In the genomic region with DNA sequence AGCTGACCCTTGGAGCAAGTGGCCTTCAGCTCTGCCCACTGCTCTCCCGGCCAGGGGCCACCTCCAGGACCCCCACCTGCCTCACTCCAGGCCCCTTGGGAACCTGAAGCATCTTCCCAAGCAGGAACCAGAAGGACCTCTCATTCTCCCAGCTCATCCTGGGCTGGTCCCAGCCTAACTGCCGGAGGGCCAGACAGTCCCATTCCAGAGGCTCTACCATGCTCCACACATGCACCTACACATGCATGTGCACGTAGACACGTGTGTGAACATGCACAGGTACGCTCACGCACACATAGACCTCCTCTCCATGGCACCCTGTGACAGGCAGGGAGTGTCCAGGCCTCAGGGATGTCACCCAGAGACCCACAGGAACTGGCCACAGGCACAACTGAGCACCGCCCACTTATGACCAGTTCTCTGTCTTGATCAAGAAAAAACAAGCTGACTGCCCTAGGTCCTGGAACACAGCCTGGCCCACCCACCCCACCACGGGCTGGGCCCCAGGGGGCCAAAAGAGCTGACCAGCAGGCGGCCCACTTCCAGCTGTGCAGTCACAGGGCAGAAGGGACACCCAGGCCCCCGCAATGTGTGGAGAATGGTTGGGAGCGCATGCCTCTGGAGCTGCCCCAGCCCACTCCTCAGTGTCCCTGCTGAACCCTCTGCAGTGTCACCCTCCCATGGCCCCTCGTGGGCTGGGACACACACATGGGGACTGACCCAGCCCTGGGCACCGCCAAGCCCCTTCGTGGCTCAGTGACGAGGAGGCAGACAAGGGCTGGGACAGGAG, we compare ENCODE assay signal across 14 cellular contexts. TPM values are rescaled to one million over a fixed set of nuclear protein-coding genes. Genes with fewer than 3 reads are reported as not detected.
DNase-seq lines count a peak whose midpoint lies in the region; ATAC-seq and TF ChIP-seq lines count a peak whose summit lies in the region.
"Had no signal": no experiment of that assay in that cellular context is flagged by ENCODE, and none has a peak within 500 bp of the region (broad histone marks: within the 10 kb centered on the region; RNA-seq: fewer than 3 reads in every experiment).

No MANE protein-coding gene starts in this region.

- no peaks in the 10 kb centered on the region for H3K9me3 Mint-ChIP-seq in natural killer cell treated with Interleukin-12 subunit alpha and Interleukin-12 subunit beta and Interleukin-15 and Interleukin-18, amount 100 ng/mL, for 72 hours
- H3K9me3 Mint-ChIP-seq: effector memory CD8-positive, alpha-beta T cell; naive B cell had no signal

- peak; percentile 38 for DNase-seq in activated effector memory CD4-positive, alpha-beta T cell treated with anti-CD3 and anti-CD28 coated beads, Interleukin-2, amount 50 U/mL, for 16 hours
- no peak for DNase-seq in activated effector memory CD4-positive, alpha-beta T cell treated with Interleukin-2 at 50 U/mL for 16 hours
- peak; percentile 87 for DNase-seq in esophagus muscularis mucosa (ENCODE audit: extremely low spot score)
- DNase-seq in natural killer cell treated with Interleukin-12 subunit alpha and Interleukin-12 subunit beta and Interleukin-15 and Interleukin-18, amount 100 ng/mL, for 72 hours (ENCODE audit: low spot score): peak; percentile 58
- peak; percentile 40 for DNase-seq in ureter (ENCODE audit: low spot score)
- no peak for DNase-seq in hypothalamus (lab: John Stamatoyannopoulos, UW)
- no peak for DNase-seq in GM10266 (ENCODE audit: extremely low spot score)
- DNase-seq: effector memory CD8-positive, alpha-beta T cell; naive B cell; NCI-H146; NCI-H774 had no signal

- no peak for TF ChIP-seq EP300 in esophagus muscularis mucosa (IDR thresholded peaks at IDR 0.05)

- TF ChIP-seq POLR2A in esophagus muscularis mucosa (IDR thresholded peaks at IDR 0.05; ENCODE audit: low read depth): no peak

- no peak overlapping the region for H3K4me3 ChIP-seq in esophagus muscularis mucosa
- H3K4me3 ChIP-seq: SJCRH30, thoracic aorta had no signal

- H3K27ac ChIP-seq in esophagus muscularis mucosa (replicated peaks in 1 of 4): no peak overlapping the region
- H3K27ac ChIP-seq: SJCRH30, thoracic aorta had no signal

- H3K27me3 Mint-ChIP-seq in natural killer cell treated with Interleukin-12 subunit alpha and Interleukin-12 subunit beta and Interleukin-15 and Interleukin-18, amount 100 ng/mL, for 72 hours: no peaks in the 10 kb centered on the region

- no peaks in the 10 kb centered on the region for H3K27me3 ChIP-seq in esophagus muscularis mucosa

- intact Hi-C loops in esophagus muscularis mucosa (cut with DNase I): no loop called here

- 72% methylated on average over 6 of the region's 15 CpGs for WGBS in esophagus muscularis mucosa

- no peak overlapping the region for H3K4me3 Mint-ChIP-seq in natural killer cell treated with Interleukin-12 subunit alpha and Interleukin-12 subunit beta and Interleukin-15 and Interleukin-18, amount 100 ng/mL, for 72 hours
- H3K4me3 Mint-ChIP-seq: effector memory CD8-positive, alpha-beta T cell; naive B cell had no signal

- peaks cover 0 to 13% (median 0%) of the 10 kb centered on the region in 4 donors for H3K4me1 ChIP-seq in esophagus muscularis mucosa
- H3K4me1 ChIP-seq: SJCRH30 had no signal

- no peak for TF ChIP-seq CTCF in esophagus muscularis mucosa (IDR thresholded peaks at IDR 0.05)
- no peak for TF ChIP-seq CTCF in GM10266 (IDR thresholded peaks at IDR 0.05; ENCODE audit: control insufficient read depth, insufficient read depth, low read depth, missing control alignments)

- H3K36me3 Mint-ChIP-seq in natural killer cell treated with Interleukin-12 subunit alpha and Interleukin-12 subunit beta and Interleukin-15 and Interleukin-18, amount 100 ng/mL, for 72 hours: no peaks in the 10 kb centered on the region
- H3K36me3 Mint-ChIP-seq: naive B cell had no signal

- no peaks in the 10 kb centered on the region for H3K9me3 ChIP-seq in esophagus muscularis mucosa
- H3K9me3 ChIP-seq: SJCRH30, thoracic aorta had no signal

- ATAC-seq in natural killer cell treated with Interleukin-12 subunit alpha and Interleukin-12 subunit beta and Interleukin-15 and Interleukin-18, amount 100 ng/mL, for 72 hours: no peak
- ATAC-seq in GM18519 (IDR thresholded peaks at IDR 0.05; ENCODE audit: low FRiP score, unreplicated experiment): no peak
- ATAC-seq: effector memory CD8-positive, alpha-beta T cell had no signal

- no peaks in the 10 kb centered on the region for H3K4me1 Mint-ChIP-seq in natural killer cell treated with Interleukin-12 subunit alpha and Interleukin-12 subunit beta and Interleukin-15 and Interleukin-18, amount 100 ng/mL, for 72 hours (ENCODE audit: low read depth in 2 of 2)

- H3K27ac Mint-ChIP-seq in natural killer cell treated with Interleukin-12 subunit alpha and Interleukin-12 subunit beta and Interleukin-15 and Interleukin-18, amount 100 ng/mL, for 72 hours: no peak overlapping the region
- H3K27ac Mint-ChIP-seq: effector memory CD8-positive, alpha-beta T cell had no signal

- no peaks in the 10 kb centered on the region for H3K36me3 ChIP-seq in esophagus muscularis mucosa
- H3K36me3 ChIP-seq: SJCRH30, thoracic aorta had no signal

RNA-seq across cellular contexts. Expression of gene CAMK2B, which starts 43.4 kb away (rescaled TPM):
- total RNA-seq in esophagus muscularis mucosa (1 to 10 TPM in 3 of 4 donors, under 1 TPM in 1; 0.50 to 2.0 (median 1.2) TPM), ureter (not detected)
- total RNA-seq in natural killer cell treated with Interleukin-12 subunit alpha and Interleukin-12 subunit beta and Interleukin-15 and Interleukin-18, amount 100 ng/mL, for 72 hours: under 1 TPM in 1 of 2 donors, not detected in 1; 0.10 TPM

Comparison
In these comparisons a context has a peak if more than half of its experiments do, and no peak if none do; other contexts are left out.
1. DNase-seq: peak in activated effector memory CD4-positive, alpha-beta T cell treated with anti-CD3 and anti-CD28 coated beads, Interleukin-2, amount 50 U/mL, for 16 hours (single experiment), esophagus muscularis mucosa (single experiment), natural killer cell treated with Interleukin-12 subunit alpha and Interleukin-12 subunit beta and Interleukin-15 and Interleukin-18, amount 100 ng/mL, for 72 hours (single experiment) and ureter (single experiment); none in activated effector memory CD4-positive, alpha-beta T cell treated with Interleukin-2 at 50 U/mL for 16 hours (single experiment), hypothalamus (0 of 51) and GM10266 (single experiment).